ENCODE assay signal across 9 cellular contexts in the genomic region with DNA sequence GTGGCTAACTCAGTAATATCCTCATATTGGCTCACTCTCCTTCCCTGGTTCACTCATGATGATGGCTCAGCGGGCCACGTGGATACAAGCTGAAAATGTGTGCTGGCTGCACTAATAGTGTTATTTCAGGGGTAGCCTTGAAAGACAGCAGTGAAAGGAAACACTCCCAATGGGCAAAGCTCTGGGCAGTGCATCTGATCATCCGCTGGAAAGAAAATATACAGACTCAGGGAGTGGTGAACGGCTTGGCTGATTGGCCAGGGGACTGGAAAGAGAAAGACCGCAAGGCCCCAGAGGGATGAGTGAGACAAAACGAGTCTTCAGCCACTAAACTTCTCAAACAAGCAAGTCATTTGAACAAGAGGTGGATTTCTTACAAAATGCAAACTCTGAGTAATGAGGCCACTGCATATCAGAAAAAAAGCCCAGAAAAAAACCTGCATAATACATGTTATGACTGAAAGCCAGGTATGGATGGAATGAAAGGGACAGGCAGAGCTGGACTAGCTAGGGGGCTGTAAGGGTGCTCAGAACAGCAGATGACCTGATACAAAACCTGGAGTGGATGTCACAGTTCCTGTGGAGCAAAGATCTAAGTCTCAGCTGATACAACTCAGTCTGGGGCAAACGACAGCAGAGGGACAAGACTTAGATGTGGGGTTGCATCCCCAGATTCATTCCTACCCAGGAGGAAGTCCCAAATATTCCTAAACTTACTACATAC. TPM values are rescaled to one million over a fixed set of nuclear protein-coding genes. Genes with fewer than 3 reads are reported as not detected.
DNase-seq lines count a peak whose midpoint lies in the region; ATAC-seq and TF ChIP-seq lines count a peak whose summit lies in the region.
"Had no signal": no experiment of that assay in that cellular context is flagged by ENCODE, and none has a peak within 500 bp of the region (broad histone marks: within the 10 kb centered on the region; RNA-seq: fewer than 3 reads in every experiment).

No MANE protein-coding gene starts in this region.

- H3K27ac ChIP-seq in trophoblast cell (ENCODE audit: low read depth, low read length) (no peak overlapping the region), ascending aorta (no peak overlapping the region)

- no peak for DNase-seq in T-cell
- DNase-seq in trophoblast cell, result peak; percentile 35 to 75
- no peak for DNase-seq in AG20443 (ENCODE audit: low spot score)
- DNase-seq in SK-N-DZ (ENCODE audit: low spot score), result no peak
- DNase-seq in ascending aorta (ENCODE audit: low spot score in 2 of 2), result no peak
- DNase-seq: activated CD8-positive, alpha-beta memory T cell treated with anti-CD3 and anti-CD28 coated beads for 24 hours; NCI-H1436 had no signal

- H3K18ac ChIP-seq in trophoblast cell (ENCODE audit: low read length), result no peak overlapping the region

- CTCF ChIA-PET in T-cell (lab: Charles Lee), result interaction anchor here (0.6 to 3.4 kb wide), 12 partner anchors 29 to 293 kb away, joined by 3 to 44 read pairs (median 5); no protein-coding TSS in a partner anchor

- H4K91ac ChIP-seq in trophoblast cell (ENCODE audit: low read depth, low read length), result no peak overlapping the region

- TF ChIP-seq CTCF in ascending aorta (IDR thresholded peaks at IDR 0.05), result no peak

- POLR2A ChIA-PET in T-cell (lab: Charles Lee), result interaction anchor here in 1 of 2 donors (0.7 kb wide), 1 partner anchor 40 kb away, joined by 7 read pairs; no protein-coding TSS in a partner anchor

- H3K36me3 Mint-ChIP-seq in T-cell, result peaks cover 36% of the 10 kb centered on the region

- no peak overlapping the region for H2AFZ ChIP-seq in trophoblast cell (ENCODE audit: insufficient read depth, low read length, poor library complexity)

- no peak overlapping the region for H2BK12ac ChIP-seq in trophoblast cell (ENCODE audit: low read length)

- H3K14ac ChIP-seq in trophoblast cell (ENCODE audit: low read length), result no peak overlapping the region

- no peak overlapping the region for H4K8ac ChIP-seq in trophoblast cell (ENCODE audit: low read depth, low read length)

- H3K27me3 ChIP-seq in trophoblast cell (ENCODE audit: insufficient read depth, low read length) (no peaks in the 10 kb centered on the region), ascending aorta (no peaks in the 10 kb centered on the region)

- H3K4me3 ChIP-seq in trophoblast cell (ENCODE audit: low read depth, low read length) (no peak overlapping the region), ascending aorta (no peak overlapping the region)

- no peak overlapping the region for H3K23ac ChIP-seq in trophoblast cell (ENCODE audit: low read length)

- H3K27me3 Mint-ChIP-seq in T-cell, result no peaks in the 10 kb centered on the region

- H3K79me1 ChIP-seq in trophoblast cell (ENCODE audit: low read length), result no peaks in the 10 kb centered on the region

- peak; percentile 28 for ATAC-seq in GM19023 (IDR thresholded peaks at IDR 0.05; ENCODE audit: unreplicated experiment)
- peak; percentile 16 for ATAC-seq in HG02642 (IDR thresholded peaks at IDR 0.05; ENCODE audit: poor library complexity, unreplicated experiment)
- no peak for ATAC-seq in T-cell (replicated peaks in 1 of 4)

- no CpG with 5 or more reads among the region's 7 CpGs for WGBS in trophoblast cell (ENCODE audit: extremely low coverage, insufficient coverage, insufficient read length)

- no peak overlapping the region for H2BK5ac ChIP-seq in trophoblast cell (ENCODE audit: low read depth, low read length, poor library complexity)

- no peak overlapping the region for H2AK5ac ChIP-seq in trophoblast cell (ENCODE audit: low read length)

- H3K4ac ChIP-seq in trophoblast cell (ENCODE audit: low read depth, low read length), result no peak overlapping the region

- H3K36me3 ChIP-seq in trophoblast cell (ENCODE audit: control insufficient read depth in 1 of 2, insufficient read depth in 2 of 2, low read length in 2 of 2), result peaks cover 0 to 4% of the 10 kb centered on the region in 2 experiments
- H3K36me3 ChIP-seq in ascending aorta, result peaks cover 0 to 3% of the 10 kb centered on the region in 2 donors

- no peak overlapping the region for H3K4me2 ChIP-seq in trophoblast cell (ENCODE audit: low read length)

- peak overlapping the region; percentile 60 to 84 for H3K27ac Mint-ChIP-seq in T-cell

- H3K4me1 ChIP-seq in trophoblast cell (ENCODE audit: control insufficient read depth in 1 of 2, insufficient read depth in 2 of 2, low read length in 2 of 2) (peaks cover 10 to 18% of the 10 kb centered on the region in 2 experiments), ascending aorta (peaks cover 0 to 5% of the 10 kb centered on the region in 2 donors)

- intact Hi-C loops in ascending aorta (cut with DNase I), result loop anchor here (5.0 kb wide), 1 partner anchor 77 kb away; a partner anchor contains a TSS

- peaks cover 48 to 74% (median 62%) of the 10 kb centered on the region in 3 donors for H3K4me1 Mint-ChIP-seq in T-cell

- peaks cover 2% of the 10 kb centered on the region for H3K9me3 ChIP-seq in trophoblast cell (ENCODE audit: insufficient read depth, low read depth, low read length)
- no peaks in the 10 kb centered on the region for H3K9me3 ChIP-seq in ascending aorta

- peak overlapping the region in 1 of 3 donors; percentile 0 for H3K4me3 Mint-ChIP-seq in T-cell

- no peak overlapping the region for H3K9ac ChIP-seq in trophoblast cell (ENCODE audit: low read length)

- H3K9me3 Mint-ChIP-seq in T-cell, result no peaks in the 10 kb centered on the region

- no peaks in the 10 kb centered on the region for H3K79me2 ChIP-seq in trophoblast cell (ENCODE audit: control insufficient read depth, insufficient read depth, low read length, poor library complexity)

- no peak overlapping the region for H4K12ac ChIP-seq in trophoblast cell (ENCODE audit: low read depth, low read length)

- H2BK120ac ChIP-seq in trophoblast cell (ENCODE audit: insufficient read depth, low read length, poor library complexity), result no peak overlapping the region

RNA-seq across cellular contexts. Expression of a gene that starts 33.3 kb away (rescaled TPM):
- total RNA-seq in T-cell, result 10 to 100 TPM; 34.8 to 47.6 (median 40.4) TPM
- polyA plus RNA-seq in trophoblast cell (2013), result 43.3 and 44.3 TPM in 2 replicates
- 34.5 and 40.9 TPM in 2 replicates for polyA plus RNA-seq in SK-N-DZ (2014; cell fraction: cytosol; rRNA removed)
- 15.7 and 20.0 TPM in 2 replicates for polyA plus RNA-seq in SK-N-DZ (2014; cell fraction: nucleus; rRNA removed)
- 12.7 TPM for total RNA-seq in ascending aorta

Comparison
In these comparisons a context has a peak if more than half of its experiments do, and no peak if none do; other contexts are left out.
1. ATAC-seq: peak in GM19023 (single experiment) and HG02642 (single experiment); none in T-cell (0 of 4).
2. DNase-seq: peak in trophoblast cell (2 of 2); none in T-cell (0 of 34), AG20443 (single experiment), SK-N-DZ (single experiment) and ascending aorta (0 of 2).